Comparison of ENCODE assay signal across 19 cellular contexts in genomic region chr3:126186271-126186670, GRCh38. TPM values are rescaled to one million over a fixed set of nuclear protein-coding genes. Genes with fewer than 3 reads are reported as not detected.
DNase-seq lines count a peak whose midpoint lies in the region; ATAC-seq, FAIRE-seq and TF ChIP-seq lines count a peak whose summit lies in the region.
"Had no signal": no experiment of that assay in that cellular context is flagged by ENCODE, and none has a peak within 500 bp of the region (broad histone marks: within the 10 kb centered on the region; RNA-seq: fewer than 3 reads in every experiment).

No MANE protein-coding gene starts in this region.

- no peak overlapping the region for H4K91ac ChIP-seq in neuronal stem cell (ENCODE audit: low read depth, low read length, poor library complexity)

- no TSS peak for BruUV-seq in HepG2 (replicated peaks; lab: Mats Ljungman, UMichigan)

- TF ChIP-seq RAD21 in HepG2 (CRISPR knock-in tag; IDR thresholded peaks at IDR 0.05) = no peak

- intact Hi-C loops in activated CD4-positive, alpha-beta T cell treated with anti-CD3 and anti-CD28 coated beads, Interleukin-2, amount 10 ng/mL, durations not matched to agents 24 days and 14 days (cut with micrococcal nuclease) = no loop called here
- intact Hi-C loops in HepG2 (cut with micrococcal nuclease; ENCODE audit: unreplicated experiment) = no loop called here
- intact Hi-C loops in testis (cut with DNase I; ENCODE audit: low total_unique reads) = no loop called here

- no peak overlapping the region for H4K8ac ChIP-seq in neuronal stem cell (ENCODE audit: low read depth, low read length)

- no peak overlapping the region for H3K14ac ChIP-seq in neuronal stem cell (ENCODE audit: low read length)

- H3K4me1 Mint-ChIP-seq in activated CD4-positive, alpha-beta T cell treated with anti-CD3 and anti-CD28 coated beads, Interleukin-2, amount 10 ng/mL, durations not matched to agents 24 days and 14 days = no peaks in the 10 kb centered on the region

- TF ChIP-seq POLR2A in HepG2 (IDR thresholded peaks at IDR 0.05; ENCODE audit: insufficient read depth in 1 of 2, low read depth in 2 of 2, low read length in 2 of 2) (no peak), testis (IDR thresholded peaks at IDR 0.05) (no peak)

- H3K27ac ChIP-seq in HepG2 (ENCODE audit: extremely low read length, insufficient read depth, low read length) (no peak overlapping the region), neuronal stem cell (replicated peaks; ENCODE audit: low read length) (no peak overlapping the region), testis (no peak overlapping the region)
- H3K27ac ChIP-seq: 22Rv1, A549, C4-2B had no signal

- H3K27ac Mint-ChIP-seq in activated CD4-positive, alpha-beta T cell treated with anti-CD3 and anti-CD28 coated beads, Interleukin-2, amount 10 ng/mL, durations not matched to agents 24 days and 14 days = no peak overlapping the region
- H3K27ac Mint-ChIP-seq: CD4-positive, alpha-beta T cell; GM23338 had no signal

- H3K4me3 Mint-ChIP-seq in activated CD4-positive, alpha-beta T cell treated with anti-CD3 and anti-CD28 coated beads, Interleukin-2, amount 10 ng/mL, durations not matched to agents 24 days and 14 days = no peak overlapping the region
- H3K4me3 Mint-ChIP-seq: CD4-positive, alpha-beta T cell; GM23338 had no signal

- H2AK5ac ChIP-seq in neuronal stem cell (ENCODE audit: low read depth, low read length) = peak overlapping the region; percentile 71

- H3K4ac ChIP-seq in neuronal stem cell (ENCODE audit: low read length) = no peak overlapping the region

- H3K9ac ChIP-seq in HepG2 (ENCODE audit: insufficient read depth, low read depth, low read length) (no peak overlapping the region), neuronal stem cell (ENCODE audit: low read depth, low read length, poor library complexity) (no peak overlapping the region)

- no peaks in the 10 kb centered on the region for H4K20me1 ChIP-seq in HepG2 (ENCODE audit: insufficient read depth, low read length)

- H3K9me3 ChIP-seq in HepG2 (ENCODE audit: low read length) = no peaks in the 10 kb centered on the region
- H3K9me3 ChIP-seq in neuronal stem cell (replicated peaks in 1 of 2; ENCODE audit: control insufficient read depth in 2 of 2, insufficient read depth in 1 of 2, low read depth in 1 of 2, low read length in 2 of 2) = peaks cover 0 to 4% of the 10 kb centered on the region in 2 donors
- no peaks in the 10 kb centered on the region for H3K9me3 ChIP-seq in testis
- H3K9me3 ChIP-seq: A549, Caco-2 had no signal

- in situ Hi-C loops in HepG2 (cut with HindIII; ENCODE audit: extremely low pct_ligation_motif_present, low pct_unique_long_range_greater_than_20kb) = no loop called here

- no peaks in the 10 kb centered on the region for H3K36me3 Mint-ChIP-seq in activated CD4-positive, alpha-beta T cell treated with anti-CD3 and anti-CD28 coated beads, Interleukin-2, amount 10 ng/mL, durations not matched to agents 24 days and 14 days (ENCODE audit: low read depth)

- H2BK15ac ChIP-seq in neuronal stem cell (ENCODE audit: low read length) = no peak overlapping the region

- H3K36me3 ChIP-seq in HepG2 (replicated peaks in 1 of 2; ENCODE audit: control insufficient read depth in 1 of 2, insufficient read depth in 2 of 2, low read length in 2 of 2) = no peaks in the 10 kb centered on the region
- no peaks in the 10 kb centered on the region for H3K36me3 ChIP-seq in neuronal stem cell (replicated peaks in 1 of 2; ENCODE audit: control insufficient read depth in 2 of 2, insufficient read depth in 2 of 2, low read length in 2 of 2)
- no peaks in the 10 kb centered on the region for H3K36me3 ChIP-seq in testis (ENCODE audit: low read depth, missing control alignments)

- H2BK120ac ChIP-seq in neuronal stem cell (ENCODE audit: low read depth, low read length) = no peak overlapping the region

- H3K4me2 ChIP-seq in HepG2 (ENCODE audit: low read depth, low read length) = no peak overlapping the region
- H3K4me2 ChIP-seq in neuronal stem cell (ENCODE audit: insufficient read depth, low read length, poor library complexity, severe bottlenecking) = no peak overlapping the region
- H3K4me2 ChIP-seq: A549, GM23338 had no signal

- DNase-seq in activated CD4-positive, alpha-beta T cell treated with anti-CD3 and anti-CD28 coated beads, Interleukin-2, amount 10 ng/mL, durations not matched to agents 24 days and 14 days = peak; percentile 20
- DNase-seq in activated CD4-positive, alpha-beta T cell treated with anti-CD3 and anti-CD28 coated beads for 1 hour = no peak
- DNase-seq in HepG2 (ENCODE audit: low spot score) (no peak), neuronal stem cell (ENCODE audit: low spot score) (no peak), NCI-H1048 (lab: John Stamatoyannopoulos, UW) (no peak), testis (no peak)
- DNase-seq: AML-193; Caco-2; CD4-positive, alpha-beta T cell; GDM1 had no signal

- H3K4me1 ChIP-seq in HepG2 (ENCODE audit: insufficient read depth, low read length) (peaks cover 86% of the 10 kb centered on the region), neuronal stem cell (ENCODE audit: control insufficient read depth in 2 of 2, insufficient read depth in 1 of 2, low read depth in 1 of 2, low read length in 2 of 2) (peaks cover 0 to 5% of the 10 kb centered on the region in 2 donors), testis (peaks cover 14% of the 10 kb centered on the region)
- H3K4me1 ChIP-seq: Caco-2 had no signal

- TF ChIP-seq CTCF in HepG2 (CRISPR knock-in tag; IDR thresholded peaks at IDR 0.05) = no peak
- TF ChIP-seq CTCF in testis (IDR thresholded peaks at IDR 0.05) = no peak

- CTCF ChIA-PET in HepG2 (lab: Yijun Ruan, JAX; ENCODE audit: low intra/inter-chr PET ratio, low total read pairs) = no interaction called here

- no peaks in the 10 kb centered on the region for H3K79me1 ChIP-seq in neuronal stem cell (ENCODE audit: low read depth, low read length)

- H3K18ac ChIP-seq in neuronal stem cell (ENCODE audit: low read length) = peak overlapping the region; percentile 57

- H3K27me3 Mint-ChIP-seq in activated CD4-positive, alpha-beta T cell treated with anti-CD3 and anti-CD28 coated beads, Interleukin-2, amount 10 ng/mL, durations not matched to agents 24 days and 14 days = peaks cover 20% of the 10 kb centered on the region

- 100% methylated on average over 1 of the region's 4 CpGs for WGBS in HepG2 (ENCODE audit: low lambda C conversion rate)
- WGBS in neuronal stem cell (ENCODE audit: extremely low coverage in 2 of 2, insufficient read length in 2 of 2, insufficient replicate concordance in 1 of 2), 2 donors = no CpG with 5 or more reads among the region's 4 CpGs
- WGBS in testis, 2 donors = 70 to 85% methylated on average over 2 to 4 of the region's 4 CpGs

- no peak for FAIRE-seq in HepG2 (lab: Jason Lieb, UNC)
- FAIRE-seq: A549, D721Med, GM12892, GM18507, H54 had no signal

- H3K23ac ChIP-seq in neuronal stem cell (ENCODE audit: low read depth, low read length, poor library complexity) = no peak overlapping the region

- H3K9me3 Mint-ChIP-seq in activated CD4-positive, alpha-beta T cell treated with anti-CD3 and anti-CD28 coated beads, Interleukin-2, amount 10 ng/mL, durations not matched to agents 24 days and 14 days = no peaks in the 10 kb centered on the region
- H3K9me3 Mint-ChIP-seq: CD4-positive, alpha-beta T cell had no signal

- no peak overlapping the region for H3K4me3 ChIP-seq in HepG2 (replicated peaks in 1 of 3; ENCODE audit: insufficient read depth in 1 of 3, low read depth in 2 of 3, low read length in 3 of 3)
- no peak overlapping the region for H3K4me3 ChIP-seq in neuronal stem cell (ENCODE audit: low read length in 2 of 2)
- no peak overlapping the region for H3K4me3 ChIP-seq in testis
- H3K4me3 ChIP-seq: A549, GM23338 had no signal

- H2BK5ac ChIP-seq in neuronal stem cell (ENCODE audit: low read length) = no peak overlapping the region

- no peaks in the 10 kb centered on the region for H3K79me2 ChIP-seq in HepG2 (ENCODE audit: insufficient read depth, low read length)

- no peak for TF ChIP-seq EP300 in HepG2 (IDR thresholded peaks at IDR 0.05; ENCODE audit: low read depth in 2 of 2, low read length in 2 of 2)
- TF ChIP-seq EP300 in HepG2 (CRISPR knock-in tag; IDR thresholded peaks at IDR 0.05; ENCODE audit: borderline replicate concordance) = no peak

- ATAC-seq in HepG2 (no peak), HG02571 (IDR thresholded peaks at IDR 0.05; ENCODE audit: unreplicated experiment) (no peak)
- ATAC-seq: A549, GM23338 had no signal

- POLR2A ChIA-PET in HepG2 (lab: Yijun Ruan, JAX) = no interaction called here

- no peak overlapping the region for H2BK12ac ChIP-seq in neuronal stem cell (ENCODE audit: low read length)

- no peak overlapping the region for H2AFZ ChIP-seq in HepG2 (ENCODE audit: low read length)
- H2AFZ ChIP-seq in neuronal stem cell (ENCODE audit: low read length) = no peak overlapping the region
- H2AFZ ChIP-seq: GM23338 had no signal

- no peaks in the 10 kb centered on the region for H3K27me3 ChIP-seq in HepG2 (ENCODE audit: control insufficient read depth in 1 of 2, insufficient read depth in 2 of 2, low read length in 2 of 2)
- H3K27me3 ChIP-seq in neuronal stem cell (ENCODE audit: control insufficient read depth in 3 of 3, insufficient read depth in 3 of 3, low read depth in 1 of 3, low read length in 3 of 3) = peaks cover 0 to 44% (median 1%) of the 10 kb centered on the region in 3 experiments
- H3K27me3 ChIP-seq in testis = no peaks in the 10 kb centered on the region

RNA-seq across cellular contexts. Expression of gene ALDH1L1, which starts 5.9 kb away (rescaled TPM):
- total RNA-seq in activated CD4-positive, alpha-beta T cell treated with anti-CD3 and anti-CD28 coated beads, Interleukin-2, amount 10 ng/mL, durations not matched to agents 24 days and 14 days = not detected in 2 replicates
- total RNA-seq in HepG2 (2016; rRNA removed; fragmentation: Illumina TruSeq; extraction: Trizol) (20.8 and 28.7 TPM in 2 replicates), testis (10 to 100 TPM; 67.5 to 73.8 TPM)
- 5.0 and 5.4 TPM in 2 replicates for total RNA-seq in HepG2 (2016; cell fraction: cytosol; rRNA removed; fragmentation: Illumina TruSeq; extraction: Trizol; ENCODE audit: low read depth)
- 19.2 and 30.5 TPM in 2 replicates for total RNA-seq in HepG2 (2016; cell fraction: insoluble cytoplasmic fraction; rRNA removed; fragmentation: Illumina TruSeq; extraction: Trizol)
- total RNA-seq in HepG2 (2016; cell fraction: membrane; rRNA removed; fragmentation: Illumina TruSeq; extraction: Trizol) = 7.0 and 9.4 TPM in 2 replicates
- 31.8 and 38.2 TPM in 2 replicates for total RNA-seq in HepG2 (2016; cell fraction: nucleus; rRNA removed; fragmentation: Illumina TruSeq; extraction: Trizol)
- polyA plus RNA-seq in HepG2 (2011; rRNA removed) (10.5 and 11.2 TPM in 2 replicates), testis (ENCODE audit: insufficient read depth, low read depth, low replicate concordance) (19.6 TPM)
- polyA plus RNA-seq in HepG2 (2011; cell fraction: cytosol; rRNA removed) = 7.0 and 9.9 TPM in 2 replicates
- polyA plus RNA-seq in HepG2 (2011; cell fraction: nucleus; rRNA removed) = 20.7 and 30.5 TPM in 2 replicates
- 19.0 TPM in 2 replicates for polyA plus RNA-seq in HepG2 (2012)
- 2.5 and 2.7 TPM in 2 replicates for polyA plus RNA-seq in HepG2 (2016; cell fraction: cytosol; fragmentation: Illumina TruSeq; extraction: Trizol; ENCODE audit: low read depth)
- polyA plus RNA-seq in HepG2 (2016; cell fraction: insoluble cytoplasmic fraction; fragmentation: Illumina TruSeq; extraction: Trizol; ENCODE audit: low read depth) = 18.2 and 19.3 TPM in 2 replicates
- polyA plus RNA-seq in HepG2 (2016; cell fraction: membrane; fragmentation: Illumina TruSeq; extraction: Trizol; ENCODE audit: low read depth) = 2.9 and 5.1 TPM in 2 replicates
- polyA plus RNA-seq in HepG2 (2016; cell fraction: nucleus; fragmentation: Illumina TruSeq; extraction: Trizol; ENCODE audit: insufficient read depth, low read depth) = 40.2 and 43.0 TPM in 2 replicates
- polyA minus RNA-seq in HepG2 (2011; rRNA and poly(A)+ RNA removed; ENCODE audit: low replicate concordance) = 0.05 and 25.1 TPM in 2 replicates
- polyA minus RNA-seq in HepG2 (2011; cell fraction: cytosol; rRNA and poly(A)+ RNA removed) = 6.9 and 7.7 TPM in 2 replicates
- 20.6 and 24.5 TPM in 2 replicates for polyA minus RNA-seq in HepG2 (2011; cell fraction: nucleus; rRNA and poly(A)+ RNA removed)
- polyA plus RNA-seq in neuronal stem cell (2013, experiment 1 of 2) = 0.57 TPM
- 0.60 TPM for polyA plus RNA-seq in neuronal stem cell (2013, experiment 2 of 2)
- total RNA-seq: CD4-positive, alpha-beta T cell had no signal
